In genomic region chr15:92070251-92070650, GRCh38 we compare ENCODE assay signal across 7 cellular contexts.
DNase-seq lines count a peak whose midpoint lies in the region; ATAC-seq and TF ChIP-seq lines count a peak whose summit lies in the region.
"Not testable (repeated sequence)": the region's sequence is repeated elsewhere in the genome, so short reads cannot be mapped to it uniquely, and the experiment has no call there.

No MANE protein-coding gene starts in this region.

- not testable (repeated sequence) for TF ChIP-seq CTCF in right atrium auricular region (IDR thresholded peaks at IDR 0.05); osteocyte (IDR thresholded peaks at IDR 0.05); stomach (IDR thresholded peaks at IDR 0.05)

- peaks cover 11% of the 10 kb centered on the region for H3K4me1 ChIP-seq in HUES48 (ENCODE audit: control insufficient read depth, insufficient read depth, low read length)
- peaks cover 0 to 67% of the 10 kb centered on the region in 2 donors for H3K4me1 ChIP-seq in right atrium auricular region
- H3K4me1 ChIP-seq in stomach: peaks cover under 1 to 43% (median 19%) of the 10 kb centered on the region in 4 donors

- not testable (repeated sequence) for ATAC-seq in effector memory CD8-positive, alpha-beta T cell (replicated peaks)

- H3K9ac ChIP-seq in HUES48 (ENCODE audit: low read depth, low read length): not testable (repeated sequence)

- 91 to 98% (median 92%) methylated on average over 8 of the region's 8 CpGs for WGBS in stomach, 5 donors

- not testable (repeated sequence) for H3K36me3 ChIP-seq in HUES48 (ENCODE audit: control insufficient read depth, insufficient read depth, low read length); right atrium auricular region; stomach

- intact Hi-C loops in activated CD4-positive, alpha-beta T cell treated with anti-CD3 and anti-CD28 coated beads, Interleukin-2, amount 10 ng/mL, durations not matched to agents 24 days and 14 days (cut with micrococcal nuclease): not testable (repeated sequence)
- intact Hi-C loops in stomach (cut with DNase I; ENCODE audit: low total_unique reads): loop anchor here (10.0 kb wide), 1 partner anchor 365 kb away; no protein-coding TSS in a partner anchor

- not testable (repeated sequence) for TF ChIP-seq POLR2A in stomach (IDR thresholded peaks at IDR 0.05)

- H3K27me3 ChIP-seq in HUES48 (ENCODE audit: control insufficient read depth, insufficient read depth, low read length); right atrium auricular region; stomach: not testable (repeated sequence)

- not testable (repeated sequence) for DNase-seq in activated CD4-positive, alpha-beta T cell treated with anti-CD3 and anti-CD28 coated beads, Interleukin-2, amount 10 ng/mL, durations not matched to agents 24 days and 14 days; activated naive CD8-positive, alpha-beta T cell treated with anti-CD3 and anti-CD28 coated beads for 36 hours; effector memory CD8-positive, alpha-beta T cell; right atrium auricular region (ENCODE audit: low spot score); osteocyte (ENCODE audit: extremely low spot score, unreplicated experiment); stomach

- H3K27ac ChIP-seq in HUES48 (ENCODE audit: low read depth, low read length): peak overlapping the region; percentile 33
- H3K27ac ChIP-seq in right atrium auricular region: peak overlapping the region; percentile 59 to 83
- H3K27ac ChIP-seq in stomach: peak overlapping the region in 3 of 5 donors; percentile 44 to 69 (median 61)

- H3K27ac Mint-ChIP-seq in activated CD4-positive, alpha-beta T cell treated with anti-CD3 and anti-CD28 coated beads, Interleukin-2, amount 10 ng/mL, durations not matched to agents 24 days and 14 days: peak overlapping the region; percentile 6
- H3K27ac Mint-ChIP-seq in activated naive CD8-positive, alpha-beta T cell treated with anti-CD3 and anti-CD28 coated beads for 36 hours: peak overlapping the region; percentile 73
- H3K27ac Mint-ChIP-seq in effector memory CD8-positive, alpha-beta T cell: peak overlapping the region; percentile 73 to 84
- H3K27ac Mint-ChIP-seq in osteocyte (ENCODE audit: unreplicated experiment): peak overlapping the region; percentile 59

- peak overlapping the region; percentile 60 for H3K4me3 Mint-ChIP-seq in activated CD4-positive, alpha-beta T cell treated with anti-CD3 and anti-CD28 coated beads, Interleukin-2, amount 10 ng/mL, durations not matched to agents 24 days and 14 days
- H3K4me3 Mint-ChIP-seq in activated naive CD8-positive, alpha-beta T cell treated with anti-CD3 and anti-CD28 coated beads for 36 hours: peak overlapping the region; percentile 35
- peak overlapping the region; percentile 53 to 59 for H3K4me3 Mint-ChIP-seq in effector memory CD8-positive, alpha-beta T cell
- H3K4me3 Mint-ChIP-seq in osteocyte (ENCODE audit: unreplicated experiment): not testable (repeated sequence)

- TF ChIP-seq EP300 in stomach (IDR thresholded peaks at IDR 0.05): not testable (repeated sequence)

- not testable (repeated sequence) for H3K36me3 Mint-ChIP-seq in activated CD4-positive, alpha-beta T cell treated with anti-CD3 and anti-CD28 coated beads, Interleukin-2, amount 10 ng/mL, durations not matched to agents 24 days and 14 days (ENCODE audit: low read depth); activated naive CD8-positive, alpha-beta T cell treated with anti-CD3 and anti-CD28 coated beads for 36 hours; effector memory CD8-positive, alpha-beta T cell (ENCODE audit: insufficient read depth); osteocyte (ENCODE audit: unreplicated experiment)

- not testable (repeated sequence) for H3K9me3 Mint-ChIP-seq in activated CD4-positive, alpha-beta T cell treated with anti-CD3 and anti-CD28 coated beads, Interleukin-2, amount 10 ng/mL, durations not matched to agents 24 days and 14 days; activated naive CD8-positive, alpha-beta T cell treated with anti-CD3 and anti-CD28 coated beads for 36 hours; effector memory CD8-positive, alpha-beta T cell; osteocyte (ENCODE audit: unreplicated experiment)

- peaks cover 32% of the 10 kb centered on the region for H3K4me1 Mint-ChIP-seq in activated CD4-positive, alpha-beta T cell treated with anti-CD3 and anti-CD28 coated beads, Interleukin-2, amount 10 ng/mL, durations not matched to agents 24 days and 14 days
- peaks cover 36% of the 10 kb centered on the region for H3K4me1 Mint-ChIP-seq in activated naive CD8-positive, alpha-beta T cell treated with anti-CD3 and anti-CD28 coated beads for 36 hours
- H3K4me1 Mint-ChIP-seq in effector memory CD8-positive, alpha-beta T cell (ENCODE audit: low read depth in 2 of 2): peaks cover 54 to 72% of the 10 kb centered on the region in 2 donors
- not testable (repeated sequence) for H3K4me1 Mint-ChIP-seq in osteocyte (ENCODE audit: unreplicated experiment)

- not testable (repeated sequence) for H3K9me3 ChIP-seq in HUES48 (ENCODE audit: control insufficient read depth, insufficient read depth, low read length); right atrium auricular region; stomach

- not testable (repeated sequence) for H3K4me3 ChIP-seq in HUES48 (ENCODE audit: low read depth, low read length); right atrium auricular region; stomach

- not testable (repeated sequence) for H3K27me3 Mint-ChIP-seq in activated CD4-positive, alpha-beta T cell treated with anti-CD3 and anti-CD28 coated beads, Interleukin-2, amount 10 ng/mL, durations not matched to agents 24 days and 14 days; activated naive CD8-positive, alpha-beta T cell treated with anti-CD3 and anti-CD28 coated beads for 36 hours; effector memory CD8-positive, alpha-beta T cell; osteocyte (ENCODE audit: unreplicated experiment)

Comparison
In these comparisons a context has a peak if more than half of its experiments do, and no peak if none do; other contexts are left out.
1. H3K27ac Mint-ChIP-seq: peak in every context shown above with its lines; median percentile 78 in effector memory CD8-positive, alpha-beta T cell; 73 in activated naive CD8-positive, alpha-beta T cell treated with anti-CD3 and anti-CD28 coated beads for 36 hours; 59 in osteocyte; 6 in activated CD4-positive, alpha-beta T cell treated with anti-CD3 and anti-CD28 coated beads, Interleukin-2, amount 10 ng/mL, durations not matched to agents 24 days and 14 days.